Comparison of ENCODE assay signal across 1 cellular context in the genomic region with DNA sequence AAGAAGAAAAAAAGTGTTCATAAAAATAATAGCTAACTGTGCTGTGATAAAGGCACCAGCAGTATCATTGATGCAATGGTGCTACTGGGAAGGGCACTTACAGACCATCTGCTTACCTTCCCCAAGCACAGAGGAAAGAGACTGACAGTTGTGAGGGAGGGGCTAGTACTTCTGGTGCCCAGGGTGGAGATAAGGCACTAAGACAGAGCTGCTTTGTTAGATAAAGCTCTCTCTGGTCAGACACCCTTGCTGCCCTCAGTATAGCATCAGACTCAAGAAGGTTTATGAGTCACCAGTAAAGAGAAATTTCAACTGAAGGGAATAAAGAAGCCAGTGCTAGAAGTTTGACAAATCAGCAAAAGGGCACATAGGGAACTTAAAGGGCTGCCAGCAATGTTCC.
A peak's percentile ranks its signal among the peaks of the same experiment; 100 is the strongest.
TF ChIP-seq lines count a peak whose summit lies in the region.

No MANE protein-coding gene starts in this region.

TF ChIP-seq in SK-N-SH treated with all-trans-retinoic acid at 6 μM for 48 hours, 23 proteins besides CTCF, POLR2A, EP300 and RAD21 (continued from another document):
- TF ChIP-seq, protein P1, sequence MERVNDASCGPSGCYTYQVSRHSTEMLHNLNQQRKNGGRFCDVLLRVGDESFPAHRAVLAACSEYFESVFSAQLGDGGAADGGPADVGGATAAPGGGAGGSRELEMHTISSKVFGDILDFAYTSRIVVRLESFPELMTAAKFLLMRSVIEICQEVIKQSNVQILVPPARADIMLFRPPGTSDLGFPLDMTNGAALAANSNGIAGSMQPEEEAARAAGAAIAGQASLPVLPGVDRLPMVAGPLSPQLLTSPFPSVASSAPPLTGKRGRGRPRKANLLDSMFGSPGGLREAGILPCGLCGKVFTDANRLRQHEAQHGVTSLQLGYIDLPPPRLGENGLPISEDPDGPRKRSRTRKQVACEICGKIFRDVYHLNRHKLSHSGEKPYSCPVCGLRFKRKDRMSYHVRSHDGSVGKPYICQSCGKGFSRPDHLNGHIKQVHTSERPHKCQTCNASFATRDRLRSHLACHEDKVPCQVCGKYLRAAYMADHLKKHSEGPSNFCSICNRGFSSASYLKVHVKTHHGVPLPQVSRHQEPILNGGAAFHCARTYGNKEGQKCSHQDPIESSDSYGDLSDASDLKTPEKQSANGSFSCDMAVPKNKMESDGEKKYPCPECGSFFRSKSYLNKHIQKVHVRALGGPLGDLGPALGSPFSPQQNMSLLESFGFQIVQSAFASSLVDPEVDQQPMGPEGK (CRISPR knock-in tag; IDR thresholded peaks at IDR 0.05; ENCODE audit: borderline replicate concordance), result no peak
- TF ChIP-seq ZFP30 (CRISPR knock-in tag; IDR thresholded peaks at IDR 0.05), result no peak
- TF ChIP-seq ZNF565 (CRISPR knock-in tag; conservative IDR thresholded peaks at IDR 0.05; ENCODE audit: low read depth), result no peak
- TF ChIP-seq TCF4 (CRISPR knock-in tag; IDR thresholded peaks at IDR 0.05; ENCODE audit: borderline replicate concordance), result peak; percentile 66
